In the genomic region with DNA sequence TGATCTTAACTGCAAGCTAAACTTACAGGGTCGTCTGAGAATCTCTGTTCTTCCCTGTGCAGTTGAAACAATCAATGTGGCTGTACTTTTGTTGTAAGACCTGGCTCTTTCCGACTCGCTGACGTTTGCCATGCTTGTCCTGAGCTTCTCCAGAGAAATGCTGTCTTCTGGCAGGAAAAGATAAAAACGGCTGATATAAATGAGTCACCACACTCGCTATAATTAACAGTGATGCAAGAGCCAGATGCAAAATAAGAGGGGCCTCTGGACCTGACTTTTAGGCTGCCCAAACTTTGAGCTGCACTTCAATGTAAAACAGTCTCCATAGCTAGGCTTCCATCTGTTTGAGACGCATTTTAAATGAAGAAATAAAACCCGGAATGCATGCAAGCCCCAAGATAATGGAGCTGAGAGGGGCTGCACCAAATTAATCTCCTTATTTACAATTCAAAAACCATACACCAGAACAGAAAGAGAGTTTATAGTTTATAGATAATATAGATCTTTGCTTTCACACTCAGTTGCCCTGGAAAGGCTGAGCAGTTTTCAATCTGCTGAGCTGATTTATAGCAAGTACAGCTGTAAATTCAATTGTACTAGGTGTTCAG, we compare ENCODE assay signal across 1 cellular context.
TF ChIP-seq lines count a peak whose summit lies in the region.

No MANE protein-coding gene starts in this region.

TF ChIP-seq in K562, 482 proteins besides CTCF, POLR2A, EP300 and RAD21 (continued from another document and continues in another):
- no peak for TF ChIP-seq KLF6 (CRISPR knock-in tag; IDR thresholded peaks at IDR 0.05; ENCODE audit: borderline replicate concordance)
- TF ChIP-seq MXI1 (IDR thresholded peaks at IDR 0.05; ENCODE audit: low read depth, low read length), result no peak
- 0 out of 2 replicates have a peak, but pooled peaks have one; percentile 24 for TF ChIP-seq RNF2 (IDR thresholded peaks at IDR 0.05)
- TF ChIP-seq, protein P1, sequence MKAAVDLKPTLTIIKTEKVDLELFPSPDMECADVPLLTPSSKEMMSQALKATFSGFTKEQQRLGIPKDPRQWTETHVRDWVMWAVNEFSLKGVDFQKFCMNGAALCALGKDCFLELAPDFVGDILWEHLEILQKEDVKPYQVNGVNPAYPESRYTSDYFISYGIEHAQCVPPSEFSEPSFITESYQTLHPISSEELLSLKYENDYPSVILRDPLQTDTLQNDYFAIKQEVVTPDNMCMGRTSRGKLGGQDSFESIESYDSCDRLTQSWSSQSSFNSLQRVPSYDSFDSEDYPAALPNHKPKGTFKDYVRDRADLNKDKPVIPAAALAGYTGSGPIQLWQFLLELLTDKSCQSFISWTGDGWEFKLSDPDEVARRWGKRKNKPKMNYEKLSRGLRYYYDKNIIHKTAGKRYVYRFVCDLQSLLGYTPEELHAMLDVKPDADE (conservative IDR thresholded peaks at IDR 0.05; ENCODE audit: control insufficient read depth, low read depth, low read length), result no peak
- no peak for TF ChIP-seq STAG1 (CRISPR knock-in tag; IDR thresholded peaks at IDR 0.05; ENCODE audit: borderline replicate concordance)
- TF ChIP-seq NUFIP1 (IDR thresholded peaks at IDR 0.05; ENCODE audit: partially characterized antibody), result no peak
- TF ChIP-seq YBX1 (IDR thresholded peaks at IDR 0.05), result no peak
- TF ChIP-seq SMARCE1 (IDR thresholded peaks at IDR 0.05), result peak; percentile 97
- no peak for TF ChIP-seq ZC3H4 (CRISPR knock-in tag; IDR thresholded peaks at IDR 0.05; ENCODE audit: borderline replicate concordance)
- TF ChIP-seq, protein P2, sequence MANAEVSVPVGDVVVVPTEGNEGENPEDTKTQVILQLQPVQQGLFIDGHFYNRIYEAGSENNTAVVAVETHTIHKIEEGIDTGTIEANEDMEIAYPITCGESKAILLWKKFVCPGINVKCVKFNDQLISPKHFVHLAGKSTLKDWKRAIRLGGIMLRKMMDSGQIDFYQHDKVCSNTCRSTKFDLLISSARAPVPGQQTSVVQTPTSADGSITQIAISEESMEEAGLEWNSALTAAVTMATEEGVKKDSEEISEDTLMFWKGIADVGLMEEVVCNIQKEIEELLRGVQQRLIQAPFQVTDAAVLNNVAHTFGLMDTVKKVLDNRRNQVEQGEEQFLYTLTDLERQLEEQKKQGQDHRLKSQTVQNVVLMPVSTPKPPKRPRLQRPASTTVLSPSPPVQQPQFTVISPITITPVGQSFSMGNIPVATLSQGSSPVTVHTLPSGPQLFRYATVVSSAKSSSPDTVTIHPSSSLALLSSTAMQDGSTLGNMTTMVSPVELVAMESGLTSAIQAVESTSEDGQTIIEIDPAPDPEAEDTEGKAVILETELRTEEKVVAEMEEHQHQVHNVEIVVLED (CRISPR knock-in tag; IDR thresholded peaks at IDR 0.05), result no peak
- TF ChIP-seq TAF15 (IDR thresholded peaks at IDR 0.05; ENCODE audit: low read depth, low read length), result no peak
- TF ChIP-seq ASH1L (IDR thresholded peaks at IDR 0.05; ENCODE audit: borderline replicate concordance, low read depth, partially characterized antibody), result no peak
- TF ChIP-seq ZNF311 (CRISPR knock-in tag; IDR thresholded peaks at IDR 0.05), result no peak
- TF ChIP-seq BRCA1 (IDR thresholded peaks at IDR 0.05), result no peak
- no peak for TF ChIP-seq BRCA1 (CRISPR knock-in tag; IDR thresholded peaks at IDR 0.05)
- TF ChIP-seq, protein P3, sequence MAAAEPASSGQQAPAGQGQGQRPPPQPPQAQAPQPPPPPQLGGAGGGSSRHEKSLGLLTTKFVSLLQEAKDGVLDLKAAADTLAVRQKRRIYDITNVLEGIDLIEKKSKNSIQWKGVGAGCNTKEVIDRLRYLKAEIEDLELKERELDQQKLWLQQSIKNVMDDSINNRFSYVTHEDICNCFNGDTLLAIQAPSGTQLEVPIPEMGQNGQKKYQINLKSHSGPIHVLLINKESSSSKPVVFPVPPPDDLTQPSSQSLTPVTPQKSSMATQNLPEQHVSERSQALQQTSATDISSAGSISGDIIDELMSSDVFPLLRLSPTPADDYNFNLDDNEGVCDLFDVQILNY (CRISPR knock-in tag; IDR thresholded peaks at IDR 0.05), result no peak
- TF ChIP-seq DACH1 (IDR thresholded peaks at IDR 0.05; ENCODE audit: partially characterized antibody), result no peak
- no peak for TF ChIP-seq MCM5 (IDR thresholded peaks at IDR 0.05; ENCODE audit: low read depth)
- TF ChIP-seq DPF2 (IDR thresholded peaks at IDR 0.05), result peak; percentile 95
- peak; percentile 56; the same call in 1 of the 2 replicates for TF ChIP-seq POLR2AphosphoS5 (IDR thresholded peaks at IDR 0.05; ENCODE audit: control insufficient read depth, insufficient read depth, low read depth, low read length)
- no peak for TF ChIP-seq RBBP5 (IDR thresholded peaks at IDR 0.05; ENCODE audit: borderline replicate concordance, insufficient read depth, low read length, poor library complexity, severe bottlenecking)
- no peak for TF ChIP-seq NR3C1 (CRISPR knock-in tag; IDR thresholded peaks at IDR 0.05)
- TF ChIP-seq, protein P4, sequence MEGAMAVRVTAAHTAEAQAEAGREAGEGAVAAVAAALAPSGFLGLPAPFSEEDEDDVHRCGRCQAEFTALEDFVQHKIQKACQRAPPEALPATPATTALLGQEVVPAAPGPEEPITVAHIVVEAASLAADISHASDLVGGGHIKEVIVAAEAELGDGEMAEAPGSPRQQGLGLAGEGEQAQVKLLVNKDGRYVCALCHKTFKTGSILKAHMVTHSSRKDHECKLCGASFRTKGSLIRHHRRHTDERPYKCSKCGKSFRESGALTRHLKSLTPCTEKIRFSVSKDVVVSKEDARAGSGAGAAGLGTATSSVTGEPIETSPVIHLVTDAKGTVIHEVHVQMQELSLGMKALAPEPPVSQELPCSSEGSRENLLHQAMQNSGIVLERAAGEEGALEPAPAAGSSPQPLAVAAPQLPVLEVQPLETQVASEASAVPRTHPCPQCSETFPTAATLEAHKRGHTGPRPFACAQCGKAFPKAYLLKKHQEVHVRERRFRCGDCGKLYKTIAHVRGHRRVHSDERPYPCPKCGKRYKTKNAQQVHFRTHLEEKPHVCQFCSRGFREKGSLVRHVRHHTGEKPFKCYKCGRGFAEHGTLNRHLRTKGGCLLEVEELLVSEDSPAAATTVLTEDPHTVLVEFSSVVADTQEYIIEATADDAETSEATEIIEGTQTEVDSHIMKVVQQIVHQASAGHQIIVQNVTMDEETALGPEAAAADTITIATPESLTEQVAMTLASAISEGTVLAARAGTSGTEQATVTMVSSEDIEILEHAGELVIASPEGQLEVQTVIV (CRISPR knock-in tag; IDR thresholded peaks at IDR 0.05; ENCODE audit: borderline replicate concordance), result no peak
- no peak for TF ChIP-seq TAF1 (IDR thresholded peaks at IDR 0.05; ENCODE audit: control insufficient read depth, extremely low read depth, insufficient read depth, low read length, severe bottlenecking)
- TF ChIP-seq BCOR (IDR thresholded peaks at IDR 0.05), result no peak
- TF ChIP-seq, protein P5, sequence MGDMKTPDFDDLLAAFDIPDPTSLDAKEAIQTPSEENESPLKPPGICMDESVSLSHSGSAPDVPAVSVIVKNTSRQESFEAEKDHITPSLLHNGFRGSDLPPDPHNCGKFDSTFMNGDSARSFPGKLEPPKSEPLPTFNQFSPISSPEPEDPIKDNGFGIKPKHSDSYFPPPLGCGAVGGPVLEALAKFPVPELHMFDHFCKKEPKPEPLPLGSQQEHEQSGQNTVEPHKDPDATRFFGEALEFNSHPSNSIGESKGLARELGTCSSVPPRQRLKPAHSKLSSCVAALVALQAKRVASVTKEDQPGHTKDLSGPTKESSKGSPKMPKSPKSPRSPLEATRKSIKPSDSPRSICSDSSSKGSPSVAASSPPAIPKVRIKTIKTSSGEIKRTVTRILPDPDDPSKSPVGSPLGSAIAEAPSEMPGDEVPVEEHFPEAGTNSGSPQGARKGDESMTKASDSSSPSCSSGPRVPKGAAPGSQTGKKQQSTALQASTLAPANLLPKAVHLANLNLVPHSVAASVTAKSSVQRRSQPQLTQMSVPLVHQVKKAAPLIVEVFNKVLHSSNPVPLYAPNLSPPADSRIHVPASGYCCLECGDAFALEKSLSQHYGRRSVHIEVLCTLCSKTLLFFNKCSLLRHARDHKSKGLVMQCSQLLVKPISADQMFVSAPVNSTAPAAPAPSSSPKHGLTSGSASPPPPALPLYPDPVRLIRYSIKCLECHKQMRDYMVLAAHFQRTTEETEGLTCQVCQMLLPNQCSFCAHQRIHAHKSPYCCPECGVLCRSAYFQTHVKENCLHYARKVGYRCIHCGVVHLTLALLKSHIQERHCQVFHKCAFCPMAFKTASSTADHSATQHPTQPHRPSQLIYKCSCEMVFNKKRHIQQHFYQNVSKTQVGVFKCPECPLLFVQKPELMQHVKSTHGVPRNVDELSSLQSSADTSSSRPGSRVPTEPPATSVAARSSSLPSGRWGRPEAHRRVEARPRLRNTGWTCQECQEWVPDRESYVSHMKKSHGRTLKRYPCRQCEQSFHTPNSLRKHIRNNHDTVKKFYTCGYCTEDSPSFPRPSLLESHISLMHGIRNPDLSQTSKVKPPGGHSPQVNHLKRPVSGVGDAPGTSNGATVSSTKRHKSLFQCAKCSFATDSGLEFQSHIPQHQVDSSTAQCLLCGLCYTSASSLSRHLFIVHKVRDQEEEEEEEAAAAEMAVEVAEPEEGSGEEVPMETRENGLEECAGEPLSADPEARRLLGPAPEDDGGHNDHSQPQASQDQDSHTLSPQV (IDR thresholded peaks at IDR 0.05), result peak; percentile 35
- TF ChIP-seq, protein P6, sequence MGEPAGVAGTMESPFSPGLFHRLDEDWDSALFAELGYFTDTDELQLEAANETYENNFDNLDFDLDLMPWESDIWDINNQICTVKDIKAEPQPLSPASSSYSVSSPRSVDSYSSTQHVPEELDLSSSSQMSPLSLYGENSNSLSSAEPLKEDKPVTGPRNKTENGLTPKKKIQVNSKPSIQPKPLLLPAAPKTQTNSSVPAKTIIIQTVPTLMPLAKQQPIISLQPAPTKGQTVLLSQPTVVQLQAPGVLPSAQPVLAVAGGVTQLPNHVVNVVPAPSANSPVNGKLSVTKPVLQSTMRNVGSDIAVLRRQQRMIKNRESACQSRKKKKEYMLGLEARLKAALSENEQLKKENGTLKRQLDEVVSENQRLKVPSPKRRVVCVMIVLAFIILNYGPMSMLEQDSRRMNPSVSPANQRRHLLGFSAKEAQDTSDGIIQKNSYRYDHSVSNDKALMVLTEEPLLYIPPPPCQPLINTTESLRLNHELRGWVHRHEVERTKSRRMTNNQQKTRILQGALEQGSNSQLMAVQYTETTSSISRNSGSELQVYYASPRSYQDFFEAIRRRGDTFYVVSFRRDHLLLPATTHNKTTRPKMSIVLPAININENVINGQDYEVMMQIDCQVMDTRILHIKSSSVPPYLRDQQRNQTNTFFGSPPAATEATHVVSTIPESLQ (CRISPR knock-in tag; IDR thresholded peaks at IDR 0.05), result no peak
- TF ChIP-seq CSDE1 (IDR thresholded peaks at IDR 0.05), result no peak
- TF ChIP-seq KDM4B (IDR thresholded peaks at IDR 0.05; ENCODE audit: borderline replicate concordance in 2 of 2, low read depth in 1 of 2), result no peak
- TF ChIP-seq ZFX (CRISPR knock-in tag; IDR thresholded peaks at IDR 0.05), result no peak
- no peak for TF ChIP-seq SMC3 (conservative IDR thresholded peaks at IDR 0.05; ENCODE audit: insufficient read depth, low read depth, low read length)
- no peak for TF ChIP-seq TEAD2 (tag; IDR thresholded peaks at IDR 0.05)
- TF ChIP-seq HNRNPL (IDR thresholded peaks at IDR 0.05; ENCODE audit: low read depth, low read length), result no peak
- TF ChIP-seq FOSL1 (tag; conservative IDR thresholded peaks at IDR 0.05), result peak; percentile 94
- no peak for TF ChIP-seq NR2C1 (IDR thresholded peaks at IDR 0.05)
- TF ChIP-seq NR2C1 (tag; IDR thresholded peaks at IDR 0.05), result no peak
- no peak; the same call in 1 of the 2 replicates for TF ChIP-seq CTBP1 (IDR thresholded peaks at IDR 0.05; ENCODE audit: borderline replicate concordance)
- TF ChIP-seq, protein P7, sequence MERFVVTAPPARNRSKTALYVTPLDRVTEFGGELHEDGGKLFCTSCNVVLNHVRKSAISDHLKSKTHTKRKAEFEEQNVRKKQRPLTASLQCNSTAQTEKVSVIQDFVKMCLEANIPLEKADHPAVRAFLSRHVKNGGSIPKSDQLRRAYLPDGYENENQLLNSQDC (CRISPR knock-in tag; IDR thresholded peaks at IDR 0.05), result no peak
- no peak for TF ChIP-seq FOXK2 (conservative IDR thresholded peaks at IDR 0.05 in 1 of 2, IDR thresholded peaks at IDR 0.05 in 1 of 2; ENCODE audit: low read depth in 2 of 2)
- no peak for TF ChIP-seq RBFOX2 (IDR thresholded peaks at IDR 0.05; ENCODE audit: low read depth, low read length)
- TF ChIP-seq CEBPG (CRISPR knock-in tag; IDR thresholded peaks at IDR 0.05), result peak; percentile 86
- peak; percentile 78 to 93 for TF ChIP-seq CEBPG (tag; conservative IDR thresholded peaks at IDR 0.05 in 1 of 2, IDR thresholded peaks at IDR 0.05 in 1 of 2)
- TF ChIP-seq ARID2 (IDR thresholded peaks at IDR 0.05), result no peak
- no peak for TF ChIP-seq SNRNP70 (optimal IDR thresholded peaks at IDR 0.05; ENCODE audit: low read depth, low read length)
- TF ChIP-seq XRCC4 (IDR thresholded peaks at IDR 0.05; ENCODE audit: extremely low read depth, insufficient read depth, insufficient read length), result no peak
- TF ChIP-seq BACH1 (tag; IDR thresholded peaks at IDR 0.05), result peak; percentile 65
- no peak for TF ChIP-seq ESRRA (IDR thresholded peaks at IDR 0.05; ENCODE audit: borderline replicate concordance, low read depth)
- TF ChIP-seq ZNF224 (CRISPR knock-in tag; IDR thresholded peaks at IDR 0.05), result no peak
- no peak for TF ChIP-seq SRSF7 (optimal IDR thresholded peaks at IDR 0.05; ENCODE audit: low read depth, low read length)
- no peak for TF ChIP-seq MCM3 (IDR thresholded peaks at IDR 0.05)
- no peak for TF ChIP-seq NCOA6 (IDR thresholded peaks at IDR 0.05)
- TF ChIP-seq, protein P8, sequence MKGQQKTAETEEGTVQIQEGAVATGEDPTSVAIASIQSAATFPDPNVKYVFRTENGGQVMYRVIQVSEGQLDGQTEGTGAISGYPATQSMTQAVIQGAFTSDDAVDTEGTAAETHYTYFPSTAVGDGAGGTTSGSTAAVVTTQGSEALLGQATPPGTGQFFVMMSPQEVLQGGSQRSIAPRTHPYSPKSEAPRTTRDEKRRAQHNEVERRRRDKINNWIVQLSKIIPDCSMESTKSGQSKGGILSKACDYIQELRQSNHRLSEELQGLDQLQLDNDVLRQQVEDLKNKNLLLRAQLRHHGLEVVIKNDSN (CRISPR knock-in tag; IDR thresholded peaks at IDR 0.05), result no peak
- TF ChIP-seq DIDO1 (tag; IDR thresholded peaks at IDR 0.05; ENCODE audit: low read depth), result no peak
- no peak for TF ChIP-seq PRMT5 (CRISPR knock-in tag; IDR thresholded peaks at IDR 0.05)
